1 cellular context compared by ENCODE assay signal in genomic region chr6:155400022-155400965, GRCh38.
TF ChIP-seq lines count a peak whose summit lies in the region.

No MANE protein-coding gene starts in this region.

TF ChIP-seq in HEK293, 187 proteins besides CTCF, POLR2A, EP300 and RAD21 (continued from another document):
- no peak for TF ChIP-seq ZSCAN4 (tag by site-specific recombination; IDR thresholded peaks at IDR 0.05)
- TF ChIP-seq ZNF341 (tag by site-specific recombination; IDR thresholded peaks at IDR 0.05; ENCODE audit: low read depth), result peak; percentile 66
